In the genomic region with DNA sequence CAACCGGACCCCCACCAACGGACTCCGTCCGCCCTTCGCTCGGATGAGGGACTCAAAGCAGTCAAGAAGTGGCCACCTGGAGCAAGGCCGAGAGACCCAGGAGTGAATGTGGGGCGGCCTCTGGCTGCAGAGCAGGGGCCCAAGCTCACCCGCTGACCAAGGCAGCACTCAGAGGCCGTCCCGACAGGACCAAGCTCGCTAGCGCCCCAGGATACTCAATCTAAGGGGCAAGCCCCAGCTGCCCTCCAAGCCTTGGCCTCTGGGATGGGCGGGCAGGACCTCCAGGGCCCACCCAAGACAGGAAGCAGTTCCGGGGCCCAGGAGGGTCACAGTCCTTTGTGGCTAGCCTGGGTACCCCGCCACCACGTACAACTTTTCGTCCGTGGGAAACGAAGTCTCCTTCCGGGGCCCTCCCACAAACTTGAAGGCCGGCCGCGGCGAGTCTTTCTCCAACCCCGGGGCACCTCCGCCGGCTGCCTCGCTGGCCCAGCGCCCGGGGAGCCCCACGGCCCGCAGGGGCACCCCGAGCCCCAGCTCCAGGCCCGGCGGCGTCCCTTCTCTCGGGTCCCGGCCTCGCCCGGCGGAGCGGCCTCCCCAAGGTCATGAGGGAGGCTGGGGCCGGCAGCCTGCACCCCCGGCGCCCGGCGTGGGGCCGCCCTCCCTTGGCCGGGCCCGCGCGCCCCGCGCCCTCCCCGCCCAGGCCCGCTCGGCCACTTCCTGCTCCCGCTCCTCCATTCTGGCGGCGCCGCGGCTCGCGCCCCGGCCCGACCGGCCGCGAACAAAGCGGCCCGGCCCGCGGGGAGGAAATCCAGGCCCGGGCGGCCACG, we compare ENCODE assay signal across 8 cellular contexts. TPM values are rescaled to one million over a fixed set of nuclear protein-coding genes. Genes with fewer than 3 reads are reported as not detected.
DNase-seq lines count a peak whose midpoint lies in the region; ATAC-seq, FAIRE-seq and TF ChIP-seq lines count a peak whose summit lies in the region.

No MANE protein-coding gene starts in this region.

- H2AFZ ChIP-seq in HepG2 (ENCODE audit: low read length), result no peak overlapping the region

- CTCF ChIA-PET in CD4-positive, alpha-beta T cell (lab: Charles Lee), result interaction anchor here (1.5 kb wide), 1 partner anchor 32 kb away, joined by 4 read pairs; no protein-coding TSS in a partner anchor
- CTCF ChIA-PET in HepG2 (lab: Yijun Ruan, JAX; ENCODE audit: low intra/inter-chr PET ratio, low total read pairs), result no interaction called here

- whole genome bisulfite sequencing in HepG2 (ENCODE audit: low lambda C conversion rate), result 3% methylated on average over 6 of the region's 77 CpGs
- WGBS in testis, 2 donors, result 0 to 10% methylated on average over 2 to 42 of the region's 77 CpGs

- H3K36me3 Mint-ChIP-seq in CD4-positive, alpha-beta T cell (ENCODE audit: low read depth), result peaks cover 17% of the 10 kb centered on the region

- in situ Hi-C loops in HepG2 (cut with HindIII; ENCODE audit: extremely low pct_ligation_motif_present, low pct_unique_long_range_greater_than_20kb), result no loop called here

- H3K36me3 ChIP-seq in bronchial epithelial cell (ENCODE audit: control insufficient read depth, insufficient read depth, low read length) (peaks cover 21% of the 10 kb centered on the region), HepG2 (replicated peaks in 1 of 2; ENCODE audit: control insufficient read depth in 1 of 2, insufficient read depth in 2 of 2, low read length in 2 of 2) (peaks cover 5 to 17% of the 10 kb centered on the region in 2 experiments; a peak in 3 of 5 replicates), testis (ENCODE audit: low read depth, missing control alignments) (no peaks in the 10 kb centered on the region)

- POLR2A ChIA-PET in CD4-positive, alpha-beta T cell (lab: Charles Lee), result interaction anchor here (0.9 to 2.7 kb wide), 4 partner anchors 26 to 69 kb away, joined by 3 to 9 read pairs (median 5); a partner anchor contains a TSS
- POLR2A ChIA-PET in HepG2 (lab: Yijun Ruan, JAX), result interaction anchor here (1.0 to 4.1 kb wide), 5 partner anchors 27 to 129 kb away, joined by 3 to 23 read pairs (median 4); a partner anchor contains a TSS

- BruUV-seq in HepG2 (replicated peaks; lab: Mats Ljungman, UMichigan), result no TSS peak

- TF ChIP-seq RAD21 in HepG2 (CRISPR knock-in tag; IDR thresholded peaks at IDR 0.05), result no peak

- FAIRE-seq in bronchial epithelial cell (lab: Jason Lieb, UNC) (no peak), HepG2 (lab: Jason Lieb, UNC) (no peak)

- H3K9me3 ChIP-seq in CD4-positive, alpha-beta T cell (ENCODE audit: control insufficient read depth, low read length), result no peaks in the 10 kb centered on the region
- H3K9me3 ChIP-seq in HepG2 (ENCODE audit: low read length) (no peaks in the 10 kb centered on the region), testis (no peaks in the 10 kb centered on the region)

- peak overlapping the region; percentile 92 for H3K4me2 ChIP-seq in HepG2 (ENCODE audit: low read depth, low read length)

- H3K27me3 ChIP-seq in CD4-positive, alpha-beta T cell (ENCODE audit: control insufficient read depth, insufficient read depth, low read length), result no peaks in the 10 kb centered on the region
- H3K27me3 ChIP-seq in bronchial epithelial cell (ENCODE audit: control insufficient read depth, insufficient read depth, low read length) (no peaks in the 10 kb centered on the region), HepG2 (ENCODE audit: control insufficient read depth in 1 of 2, insufficient read depth in 2 of 2, low read length in 2 of 2) (no peaks in the 10 kb centered on the region), testis (no peaks in the 10 kb centered on the region)

- H3K27ac ChIP-seq in CD4-positive, alpha-beta T cell (ENCODE audit: low read depth, low read length), result no peak overlapping the region
- H3K27ac ChIP-seq in HepG2 (ENCODE audit: extremely low read length, insufficient read depth, low read length) (peak overlapping the region; percentile 57), testis (peak overlapping the region; percentile 44 to 78)

- TF ChIP-seq CTCF in CD4-positive, alpha-beta T cell (IDR thresholded peaks at IDR 0.05), result no peak
- TF ChIP-seq CTCF in bronchial epithelial cell (IDR thresholded peaks at IDR 0.05; ENCODE audit: insufficient read depth, low read length, severe bottlenecking) (no peak), HepG2 (CRISPR knock-in tag; IDR thresholded peaks at IDR 0.05) (peak; percentile 37; the same call in 1 of the 2 replicates), testis (IDR thresholded peaks at IDR 0.05) (no peak)

- H3K27ac Mint-ChIP-seq in CD4-positive, alpha-beta T cell, result peak overlapping the region; percentile 73

- DNase-seq in CD4-positive, alpha-beta T cell, result peak in 1 of 10 experiments; percentile 23
- DNase-seq in NCI-H69 (lab: John Stamatoyannopoulos, UW) (peak; percentile 60), bronchial epithelial cell (ENCODE audit: low read depth) (no peak), HepG2 (ENCODE audit: low spot score) (no peak), testis (peak; percentile 46), NCI-H510A (lab: John Stamatoyannopoulos, UW) (no peak)

- TF ChIP-seq POLR2A in HepG2 (IDR thresholded peaks at IDR 0.05; ENCODE audit: insufficient read depth in 1 of 2, low read depth in 2 of 2, low read length in 2 of 2), result no peak
- TF ChIP-seq POLR2A in testis (IDR thresholded peaks at IDR 0.05), result no peak

- TF ChIP-seq EP300 in HepG2 (IDR thresholded peaks at IDR 0.05; ENCODE audit: low read depth in 2 of 2, low read length in 2 of 2) (no peak), HepG2 (CRISPR knock-in tag; IDR thresholded peaks at IDR 0.05; ENCODE audit: borderline replicate concordance) (no peak)

- peak; percentile 22 for ATAC-seq in CD4-positive, alpha-beta T cell (ENCODE audit: poor library complexity)
- ATAC-seq in GM19463 (IDR thresholded peaks at IDR 0.05; ENCODE audit: unreplicated experiment), result peak; percentile 35
- ATAC-seq in HepG2, result peak; percentile 16
- ATAC-seq in GM19467 (IDR thresholded peaks at IDR 0.05; ENCODE audit: unreplicated experiment), result no peak

- H3K4me3 ChIP-seq in bronchial epithelial cell (ENCODE audit: low read depth, low read length) (peak overlapping the region; percentile 74), HepG2 (replicated peaks in 1 of 3; ENCODE audit: insufficient read depth in 1 of 3, low read depth in 2 of 3, low read length in 3 of 3) (peak overlapping the region; percentile 70 to 88 (median 78)), testis (peak overlapping the region; percentile 70 to 79)

- H3K9ac ChIP-seq in HepG2 (ENCODE audit: insufficient read depth, low read depth, low read length), result peak overlapping the region; percentile 86

- intact Hi-C loops in CD4-positive, alpha-beta T cell (cut with DNase I, micrococcal nuclease), result loop anchor here in 1 of 2 experiments (1.0 to 10.0 kb wide), 3 partner anchors 31 to 700 kb away; a partner anchor contains a TSS
- intact Hi-C loops in HepG2 (cut with micrococcal nuclease; ENCODE audit: unreplicated experiment), result loop anchor here (2.0 kb wide), 1 partner anchor 14 kb away; no protein-coding TSS in a partner anchor
- intact Hi-C loops in testis (cut with DNase I; ENCODE audit: low total_unique reads), result no loop called here

- H3K9me3 Mint-ChIP-seq in CD4-positive, alpha-beta T cell, result no peaks in the 10 kb centered on the region

- no peaks in the 10 kb centered on the region for H3K27me3 Mint-ChIP-seq in CD4-positive, alpha-beta T cell

- peaks cover 62% of the 10 kb centered on the region for H3K4me1 ChIP-seq in HepG2 (ENCODE audit: insufficient read depth, low read length)
- peaks cover 53% of the 10 kb centered on the region for H3K4me1 ChIP-seq in testis

- H4K20me1 ChIP-seq in HepG2 (ENCODE audit: insufficient read depth, low read length), result peaks cover 12% of the 10 kb centered on the region

- peaks cover 53% of the 10 kb centered on the region for H3K4me1 Mint-ChIP-seq in CD4-positive, alpha-beta T cell (ENCODE audit: low read depth)

- peaks cover 25% of the 10 kb centered on the region for H3K79me2 ChIP-seq in HepG2 (ENCODE audit: insufficient read depth, low read length)

- peak overlapping the region; percentile 90 for H3K4me3 Mint-ChIP-seq in CD4-positive, alpha-beta T cell

RNA-seq across cellular contexts. Expression of a gene that starts 0.7 kb away (rescaled TPM):
- 10 to 100 TPM; 58.8 to 66.5 TPM for total RNA-seq in CD4-positive, alpha-beta T cell
- 164 and 191 TPM in 2 replicates for total RNA-seq in bronchial epithelial cell
- total RNA-seq in HepG2 (2016; rRNA removed; fragmentation: Illumina TruSeq; extraction: Trizol), result 85.7 and 96.2 TPM in 2 replicates
- total RNA-seq in HepG2 (2016; cell fraction: cytosol; rRNA removed; fragmentation: Illumina TruSeq; extraction: Trizol; ENCODE audit: low read depth), result 66.8 and 84.2 TPM in 2 replicates
- total RNA-seq in HepG2 (2016; cell fraction: insoluble cytoplasmic fraction; rRNA removed; fragmentation: Illumina TruSeq; extraction: Trizol), result 76.8 and 97.9 TPM in 2 replicates
- 171 and 190 TPM in 2 replicates for total RNA-seq in HepG2 (2016; cell fraction: membrane; rRNA removed; fragmentation: Illumina TruSeq; extraction: Trizol)
- total RNA-seq in HepG2 (2016; cell fraction: nucleus; rRNA removed; fragmentation: Illumina TruSeq; extraction: Trizol), result 48.2 and 57.1 TPM in 2 replicates
- 116 and 135 TPM in 2 replicates for polyA plus RNA-seq in HepG2 (2011; rRNA removed)
- polyA plus RNA-seq in HepG2 (2011; cell fraction: cytosol; rRNA removed), result 114 and 136 TPM in 2 replicates
- polyA plus RNA-seq in HepG2 (2011; cell fraction: nucleus; rRNA removed), result 362 and 435 TPM in 2 replicates
- polyA plus RNA-seq in HepG2 (2012), result 58.6 and 80.7 TPM in 2 replicates
- 81.6 and 107 TPM in 2 replicates for polyA plus RNA-seq in HepG2 (2016; cell fraction: cytosol; fragmentation: Illumina TruSeq; extraction: Trizol; ENCODE audit: low read depth)
- polyA plus RNA-seq in HepG2 (2016; cell fraction: insoluble cytoplasmic fraction; fragmentation: Illumina TruSeq; extraction: Trizol; ENCODE audit: low read depth), result 105 and 119 TPM in 2 replicates
- 182 and 194 TPM in 2 replicates for polyA plus RNA-seq in HepG2 (2016; cell fraction: membrane; fragmentation: Illumina TruSeq; extraction: Trizol; ENCODE audit: low read depth)
- 146 and 159 TPM in 2 replicates for polyA plus RNA-seq in HepG2 (2016; cell fraction: nucleus; fragmentation: Illumina TruSeq; extraction: Trizol; ENCODE audit: insufficient read depth, low read depth)
- polyA minus RNA-seq in HepG2 (2011; rRNA and poly(A)+ RNA removed; ENCODE audit: low replicate concordance), result 159 and 183 TPM in 2 replicates
- 76.1 and 78.3 TPM in 2 replicates for polyA minus RNA-seq in HepG2 (2011; cell fraction: cytosol; rRNA and poly(A)+ RNA removed)
- polyA minus RNA-seq in HepG2 (2011; cell fraction: nucleus; rRNA and poly(A)+ RNA removed), result 46.7 and 48.0 TPM in 2 replicates
- total RNA-seq in testis, result 100 to 1,000 TPM; 106 to 125 TPM
- polyA plus RNA-seq in testis (ENCODE audit: insufficient read depth, low read depth, low replicate concordance), result 68.2 TPM

RNA-seq across cellular contexts. Expression of a gene that starts 6.0 kb away (rescaled TPM):
- 1 to 10 TPM; 2.9 to 3.0 TPM for total RNA-seq in CD4-positive, alpha-beta T cell
- total RNA-seq in bronchial epithelial cell (5.2 and 5.3 TPM in 2 replicates), HepG2 (2016; rRNA removed; fragmentation: Illumina TruSeq; extraction: Trizol) (3.2 and 4.2 TPM in 2 replicates), testis (1 to 10 TPM; 6.1 to 8.4 TPM)
- 1.2 and 1.6 TPM in 2 replicates for total RNA-seq in HepG2 (2016; cell fraction: cytosol; rRNA removed; fragmentation: Illumina TruSeq; extraction: Trizol; ENCODE audit: low read depth)
- 2.4 and 3.9 TPM in 2 replicates for total RNA-seq in HepG2 (2016; cell fraction: insoluble cytoplasmic fraction; rRNA removed; fragmentation: Illumina TruSeq; extraction: Trizol)
- total RNA-seq in HepG2 (2016; cell fraction: membrane; rRNA removed; fragmentation: Illumina TruSeq; extraction: Trizol), result 4.3 and 4.4 TPM in 2 replicates
- 3.6 and 4.2 TPM in 2 replicates for total RNA-seq in HepG2 (2016; cell fraction: nucleus; rRNA removed; fragmentation: Illumina TruSeq; extraction: Trizol)
- polyA plus RNA-seq in HepG2 (2011; rRNA removed) (2.8 and 4.0 TPM in 2 replicates), testis (ENCODE audit: insufficient read depth, low read depth, low replicate concordance) (7.1 TPM)
- polyA plus RNA-seq in HepG2 (2011; cell fraction: cytosol; rRNA removed), result 3.7 and 4.3 TPM in 2 replicates
- polyA plus RNA-seq in HepG2 (2011; cell fraction: nucleus; rRNA removed), result 7.2 and 7.5 TPM in 2 replicates
- 3.6 and 4.3 TPM in 2 replicates for polyA plus RNA-seq in HepG2 (2012)
- 1.0 and 1.1 TPM in 2 replicates for polyA plus RNA-seq in HepG2 (2016; cell fraction: cytosol; fragmentation: Illumina TruSeq; extraction: Trizol; ENCODE audit: low read depth)
- 2.3 and 2.7 TPM in 2 replicates for polyA plus RNA-seq in HepG2 (2016; cell fraction: insoluble cytoplasmic fraction; fragmentation: Illumina TruSeq; extraction: Trizol; ENCODE audit: low read depth)
- polyA plus RNA-seq in HepG2 (2016; cell fraction: membrane; fragmentation: Illumina TruSeq; extraction: Trizol; ENCODE audit: low read depth), result 3.4 and 3.5 TPM in 2 replicates
- polyA plus RNA-seq in HepG2 (2016; cell fraction: nucleus; fragmentation: Illumina TruSeq; extraction: Trizol; ENCODE audit: insufficient read depth, low read depth), result 2.8 and 3.1 TPM in 2 replicates
- polyA minus RNA-seq in HepG2 (2011; rRNA and poly(A)+ RNA removed; ENCODE audit: low replicate concordance), result 6.6 and 17.0 TPM in 2 replicates
- 6.2 and 8.1 TPM in 2 replicates for polyA minus RNA-seq in HepG2 (2011; cell fraction: cytosol; rRNA and poly(A)+ RNA removed)
- polyA minus RNA-seq in HepG2 (2011; cell fraction: nucleus; rRNA and poly(A)+ RNA removed), result 8.2 TPM in 2 replicates

RNA-seq across cellular contexts. Expression of a gene that starts 41.9 kb away (rescaled TPM):
- total RNA-seq in CD4-positive, alpha-beta T cell, result 100 to 1,000 TPM; 111 to 124 TPM
- total RNA-seq in bronchial epithelial cell, result 85.0 and 95.6 TPM in 2 replicates
- 153 and 186 TPM in 2 replicates for total RNA-seq in HepG2 (2016; rRNA removed; fragmentation: Illumina TruSeq; extraction: Trizol)
- total RNA-seq in HepG2 (2016; cell fraction: cytosol; rRNA removed; fragmentation: Illumina TruSeq; extraction: Trizol; ENCODE audit: low read depth), result 171 and 229 TPM in 2 replicates
- total RNA-seq in HepG2 (2016; cell fraction: insoluble cytoplasmic fraction; rRNA removed; fragmentation: Illumina TruSeq; extraction: Trizol), result 166 and 191 TPM in 2 replicates
- total RNA-seq in HepG2 (2016; cell fraction: membrane; rRNA removed; fragmentation: Illumina TruSeq; extraction: Trizol), result 186 and 219 TPM in 2 replicates
- 86.2 and 101 TPM in 2 replicates for total RNA-seq in HepG2 (2016; cell fraction: nucleus; rRNA removed; fragmentation: Illumina TruSeq; extraction: Trizol)
- polyA plus RNA-seq in HepG2 (2011; rRNA removed), result 123 and 142 TPM in 2 replicates
- polyA plus RNA-seq in HepG2 (2011; cell fraction: cytosol; rRNA removed), result 108 and 239 TPM in 2 replicates
- 125 and 162 TPM in 2 replicates for polyA plus RNA-seq in HepG2 (2011; cell fraction: nucleus; rRNA removed)
- polyA plus RNA-seq in HepG2 (2012), result 61.3 and 68.1 TPM in 2 replicates
- 162 and 202 TPM in 2 replicates for polyA plus RNA-seq in HepG2 (2016; cell fraction: cytosol; fragmentation: Illumina TruSeq; extraction: Trizol; ENCODE audit: low read depth)
- 128 and 130 TPM in 2 replicates for polyA plus RNA-seq in HepG2 (2016; cell fraction: insoluble cytoplasmic fraction; fragmentation: Illumina TruSeq; extraction: Trizol; ENCODE audit: low read depth)
- polyA plus RNA-seq in HepG2 (2016; cell fraction: membrane; fragmentation: Illumina TruSeq; extraction: Trizol; ENCODE audit: low read depth), result 134 and 168 TPM in 2 replicates
- 129 and 133 TPM in 2 replicates for polyA plus RNA-seq in HepG2 (2016; cell fraction: nucleus; fragmentation: Illumina TruSeq; extraction: Trizol; ENCODE audit: insufficient read depth, low read depth)
- polyA minus RNA-seq in HepG2 (2011; rRNA and poly(A)+ RNA removed; ENCODE audit: low replicate concordance), result 49.5 and 64.5 TPM in 2 replicates
- 22.7 and 31.5 TPM in 2 replicates for polyA minus RNA-seq in HepG2 (2011; cell fraction: cytosol; rRNA and poly(A)+ RNA removed)
- 17.3 and 18.4 TPM in 2 replicates for polyA minus RNA-seq in HepG2 (2011; cell fraction: nucleus; rRNA and poly(A)+ RNA removed)
- 100 to 1,000 TPM; 236 to 247 TPM for total RNA-seq in testis
- 99.5 TPM for polyA plus RNA-seq in testis (ENCODE audit: insufficient read depth, low read depth, low replicate concordance)

Comparison
In these comparisons a context has a peak if more than half of its experiments do, and no peak if none do; other contexts are left out.
1. DNase-seq: peak in NCI-H69 (single experiment) and testis (single experiment); none in bronchial epithelial cell (single experiment), HepG2 (single experiment) and NCI-H510A (single experiment).
2. Peak in every context shown above with its lines, with median percentiles within 50 percentile points of each other: H3K4me3 ChIP-seq.